ENCODE assay signal across 2 cellular contexts in genomic region chr6:45704056-45704790, GRCh38.
TF ChIP-seq lines count a peak whose summit lies in the region.

No MANE protein-coding gene starts in this region.

TF ChIP-seq in IMR-90, 13 proteins besides CTCF, POLR2A, EP300 and RAD21 (continued from another document):
- no peak for TF ChIP-seq USF2 (IDR thresholded peaks at IDR 0.05; ENCODE audit: low read depth, low read length)
- TF ChIP-seq, protein P1, sequence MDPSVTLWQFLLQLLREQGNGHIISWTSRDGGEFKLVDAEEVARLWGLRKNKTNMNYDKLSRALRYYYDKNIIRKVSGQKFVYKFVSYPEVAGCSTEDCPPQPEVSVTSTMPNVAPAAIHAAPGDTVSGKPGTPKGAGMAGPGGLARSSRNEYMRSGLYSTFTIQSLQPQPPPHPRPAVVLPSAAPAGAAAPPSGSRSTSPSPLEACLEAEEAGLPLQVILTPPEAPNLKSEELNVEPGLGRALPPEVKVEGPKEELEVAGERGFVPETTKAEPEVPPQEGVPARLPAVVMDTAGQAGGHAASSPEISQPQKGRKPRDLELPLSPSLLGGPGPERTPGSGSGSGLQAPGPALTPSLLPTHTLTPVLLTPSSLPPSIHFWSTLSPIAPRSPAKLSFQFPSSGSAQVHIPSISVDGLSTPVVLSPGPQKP (IDR thresholded peaks at IDR 0.05; ENCODE audit: borderline replicate concordance, low read depth, low read length) = no peak
- TF ChIP-seq SMC3 (IDR thresholded peaks at IDR 0.05; ENCODE audit: low read depth, low read length) = no peak
TF ChIP-seq in IMR-90: peak in this region for 0.

TF ChIP-seq in WTC11, 78 proteins besides CTCF, POLR2A, EP300 and RAD21:
- TF ChIP-seq ZNF532 (CRISPR knock-in tag; IDR thresholded peaks at IDR 0.05; ENCODE audit: borderline replicate concordance) = no peak
